Comparison of ENCODE assay signal across 27 cellular contexts in the genomic region with DNA sequence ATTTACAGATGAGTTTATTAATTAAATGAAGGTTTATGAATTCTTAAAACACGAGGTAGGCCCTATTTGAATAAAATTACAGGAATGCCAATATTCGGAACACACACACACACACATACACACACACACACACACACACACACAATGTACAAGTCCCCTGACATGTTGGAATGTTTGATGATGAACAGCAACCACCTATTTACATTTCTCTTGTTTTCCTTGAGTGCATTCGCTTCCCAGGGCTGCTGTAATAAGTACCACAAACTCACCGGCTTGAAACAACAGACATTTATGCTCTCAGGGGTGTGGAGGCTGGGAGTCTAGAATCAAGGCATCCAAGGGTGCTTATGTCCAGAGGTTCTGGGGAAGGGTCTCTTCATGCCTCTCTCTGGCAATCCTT.
"Had no signal": no experiment of that assay in that cellular context is flagged by ENCODE, and none has a peak within 500 bp of the region (broad histone marks: within the 10 kb centered on the region; RNA-seq: fewer than 3 reads in every experiment).

No MANE protein-coding gene starts in this region.

- DNase-seq: head of caudate nucleus; hypothalamus; immature natural killer cell; kidney; left cardiac atrium; left lung; lower lobe of right lung; mammary epithelial cell; mesenchymal stem cell; midbrain; mucosa of descending colon; naive thymus-derived CD4-positive, alpha-beta T cell; ovary; psoas muscle; right lobe of liver; stimulated activated CD4-positive, alpha-beta T cell treated with anti-CD3 and anti-CD28 coated beads, Interleukin-1b, Interleukin-23, amount 100 ng/mL, for 48 hours; stimulated activated CD4-positive, alpha-beta T cell treated with anti-CD3 and anti-CD28 coated beads, Interleukin-2, amount 100 ng/mL, for 48 hours; stimulated activated CD4-positive, alpha-beta T cell treated with anti-CD3 and anti-CD28 coated beads, Interleukin-4, amount 100 ng/mL, for 4 hours; stimulated activated CD8-positive, alpha-beta memory T cell treated with anti-CD3 and anti-CD28 coated beads, Interleukin-4, amount 100 ng/mL, for 48 hours; stimulated activated naive CD8-positive, alpha-beta T cell treated with anti-CD3 and anti-CD28 coated beads, Interleukin-15, Interleukin-2, amounts not matched to agents 100 U/mL and 50 U/mL, for 24 hours; stomach; testis; thyroid gland; transverse colon; upper lobe of right lung had no signal

- H3K9me3 ChIP-seq: left lung, lower lobe of right lung, mucosa of descending colon, ovary, psoas muscle, right atrium auricular region, right lobe of liver, stomach, testis, thyroid gland, transverse colon, upper lobe of right lung had no signal

- H3K27ac ChIP-seq: left lung, lower lobe of right lung, ovary, psoas muscle, right atrium auricular region, right lobe of liver, stomach, testis, thyroid gland, transverse colon, upper lobe of right lung had no signal

- H3K36me3 ChIP-seq: left lung, lower lobe of right lung, ovary, right atrium auricular region, right lobe of liver, stomach, thyroid gland, transverse colon, upper lobe of right lung had no signal

- H3K4me3 ChIP-seq: left lung, lower lobe of right lung, mucosa of descending colon, ovary, psoas muscle, right atrium auricular region, right lobe of liver, smooth muscle cell, stomach, testis, thyroid gland, transverse colon, upper lobe of right lung had no signal

- H3K4me1 ChIP-seq: left lung, lower lobe of right lung, psoas muscle, right atrium auricular region, right lobe of liver, stomach, testis, thyroid gland, transverse colon, upper lobe of right lung had no signal
